In genomic region chr9:62837254-62837911, GRCh38 we compare ENCODE assay signal across 8 cellular contexts.
DNase-seq lines count a peak whose midpoint lies in the region; ATAC-seq, FAIRE-seq and TF ChIP-seq lines count a peak whose summit lies in the region.
"Not testable (repeated sequence)": the region's sequence is repeated elsewhere in the genome, so short reads cannot be mapped to it uniquely, and the experiment has no call there.

No MANE protein-coding gene starts in this region.

- H3K23ac ChIP-seq in trophoblast cell (ENCODE audit: low read length) = not testable (repeated sequence)

- RAD21 ChIA-PET in GM12878 (lab: Charles Lee; ENCODE audit: unreplicated experiment) = interaction anchor here (1.2 kb wide), 1 partner anchor 35 kb away, joined by 4 read pairs; no protein-coding TSS in a partner anchor

- not testable (repeated sequence) for H4K91ac ChIP-seq in trophoblast cell (ENCODE audit: low read depth, low read length)

- SMC1A ChIA-PET in GM12878 (lab: Charles Lee; ENCODE audit: uncharacterized antibody, unreplicated experiment) = not testable (repeated sequence)

- H3K79me2 ChIP-seq in GM12878 (ENCODE audit: control insufficient read depth, insufficient read depth, low read length); trophoblast cell (ENCODE audit: control insufficient read depth, insufficient read depth, low read length, poor library complexity): not testable (repeated sequence)

- not testable (repeated sequence) for H3K14ac ChIP-seq in trophoblast cell (ENCODE audit: low read length)

- not testable (repeated sequence) for TF ChIP-seq RAD21 in GM12878 (IDR thresholded peaks at IDR 0.05; ENCODE audit: insufficient read depth, low read depth, low read length)

- intact Hi-C loops in GM12878 (cut with micrococcal nuclease; ENCODE audit: unreplicated experiment); heart right ventricle (cut with DNase I); thyroid gland (cut with DNase I): not testable (repeated sequence)

- H3K4ac ChIP-seq in trophoblast cell (ENCODE audit: low read depth, low read length) = not testable (repeated sequence)

- not testable (repeated sequence) for H4K12ac ChIP-seq in trophoblast cell (ENCODE audit: low read depth, low read length)

- H2BK12ac ChIP-seq in trophoblast cell (ENCODE audit: low read length) = not testable (repeated sequence)

- H2AK5ac ChIP-seq in trophoblast cell (ENCODE audit: low read length) = not testable (repeated sequence)

- in situ Hi-C loops in G401 (cut with HindIII; ENCODE audit: low sequenced_read_pairs); GM12878 (cut with MboI): not testable (repeated sequence)

- H3K9me3 ChIP-seq in GM12878 (replicated peaks; ENCODE audit: control insufficient read depth, insufficient read depth, low read length); heart right ventricle; trophoblast cell (ENCODE audit: insufficient read depth, low read depth, low read length); thyroid gland: not testable (repeated sequence)

- TF ChIP-seq EP300 in GM12878 (IDR thresholded peaks at IDR 0.05; ENCODE audit: borderline replicate concordance in 1 of 2, control insufficient read depth in 1 of 2, low read depth in 2 of 2, low read length in 2 of 2) = not testable (repeated sequence)

- FAIRE-seq in GM12878 (lab: Jason Lieb, UNC) = not testable (repeated sequence)

- H3K9ac ChIP-seq in GM12878 (ENCODE audit: control insufficient read depth, insufficient read depth, low read length) = peak overlapping the region; percentile 53; the same call in 1 of the 2 replicates
- not testable (repeated sequence) for H3K9ac ChIP-seq in trophoblast cell (ENCODE audit: low read length)

- H3K18ac ChIP-seq in trophoblast cell (ENCODE audit: low read length) = not testable (repeated sequence)

- not testable (repeated sequence) for H2BK120ac ChIP-seq in trophoblast cell (ENCODE audit: insufficient read depth, low read length, poor library complexity)

- not testable (repeated sequence) for BruUV-seq in GM12878 (replicated peaks; lab: Mats Ljungman, UMichigan)

- H3K27ac ChIP-seq in GM12878 (ENCODE audit: control insufficient read depth, insufficient read depth) (peak overlapping the region; percentile 50), heart right ventricle (peak overlapping the region in 8 of 10 donors; percentile 48 to 87 (median 70)), thyroid gland (peak overlapping the region; percentile 53 to 69 (median 64))
- H3K27ac ChIP-seq in trophoblast cell (ENCODE audit: low read depth, low read length) = not testable (repeated sequence)

- H3K36me3 ChIP-seq in GM12878 (ENCODE audit: control insufficient read depth in 2 of 2, insufficient read depth in 2 of 2, low read length in 1 of 2); heart right ventricle; trophoblast cell (ENCODE audit: control insufficient read depth in 1 of 2, insufficient read depth in 2 of 2, low read length in 2 of 2); thyroid gland: not testable (repeated sequence)

- H3K4me1 ChIP-seq in GM12878 (ENCODE audit: control insufficient read depth, insufficient read depth, low read length); trophoblast cell (ENCODE audit: control insufficient read depth in 1 of 2, insufficient read depth in 2 of 2, low read length in 2 of 2); thyroid gland: not testable (repeated sequence)
- peaks cover 0 to 15% (median 8%) of the 10 kb centered on the region in 9 donors for H3K4me1 ChIP-seq in heart right ventricle

- H3K4me3 ChIP-seq in GM12878 = peak overlapping the region; percentile 79
- H3K4me3 ChIP-seq in heart right ventricle = peak overlapping the region; percentile 41 to 68 (median 54)
- not testable (repeated sequence) for H3K4me3 ChIP-seq in trophoblast cell (ENCODE audit: low read depth, low read length)
- peak overlapping the region in 1 of 3 donors; percentile 35 for H3K4me3 ChIP-seq in thyroid gland (replicated peaks in 1 of 3)

- not testable (repeated sequence) for H3K27me3 ChIP-seq in GM12878 (replicated peaks in 1 of 2; ENCODE audit: control insufficient read depth in 2 of 2, insufficient read depth in 2 of 2, low read length in 1 of 2); thyroid gland
- peaks cover 0 to 38% (median 24%) of the 10 kb centered on the region in 7 donors for H3K27me3 ChIP-seq in heart right ventricle
- H3K27me3 ChIP-seq in trophoblast cell (ENCODE audit: insufficient read depth, low read length) = peaks cover 14% of the 10 kb centered on the region

- not testable (repeated sequence) for H3K79me1 ChIP-seq in trophoblast cell (ENCODE audit: low read length)

- H4K8ac ChIP-seq in trophoblast cell (ENCODE audit: low read depth, low read length) = not testable (repeated sequence)

- CTCF ChIA-PET in GM12878 (lab: Yijun Ruan, JAX) = not testable (repeated sequence)

- 7% methylated on average over 47 of the region's 50 CpGs for WGBS in GM12878 (ENCODE audit: insufficient coverage, insufficient replicate concordance, low lambda C conversion rate, missing lambda C conversion rate)
- 2 to 4% methylated on average over 42 to 45 of the region's 50 CpGs for WGBS in heart right ventricle, 2 donors
- WGBS in trophoblast cell (ENCODE audit: extremely low coverage, insufficient coverage, insufficient read length) = no CpG with 5 or more reads among the region's 50 CpGs
- WGBS in thyroid gland, 2 donors = 2% methylated on average over 24 to 31 of the region's 50 CpGs

- H3K4me2 ChIP-seq in GM12878 (ENCODE audit: control insufficient read depth, insufficient read depth) (peak overlapping the region; percentile 36; the same call in 1 of the 2 replicates), trophoblast cell (ENCODE audit: low read length) (peak overlapping the region; percentile 45)

- H2AFZ ChIP-seq in GM12878 (ENCODE audit: control insufficient read depth, low read depth, low read length) = peak overlapping the region; percentile 85
- not testable (repeated sequence) for H2AFZ ChIP-seq in trophoblast cell (ENCODE audit: insufficient read depth, low read length, poor library complexity)

- not testable (repeated sequence) for TF ChIP-seq CTCF in GM12878 (IDR thresholded peaks at IDR 0.05 in 2 of 3, conservative IDR thresholded peaks at IDR 0.05 in 1 of 3; ENCODE audit: control insufficient read depth in 2 of 3, extremely low read depth in 1 of 3, insufficient read depth in 1 of 3, low read depth in 3 of 3, low read length in 3 of 3); heart right ventricle (IDR thresholded peaks at IDR 0.05); thyroid gland (IDR thresholded peaks at IDR 0.05)

- not testable (repeated sequence) for H4K20me1 ChIP-seq in GM12878 (ENCODE audit: control insufficient read depth, insufficient read depth)

- ATAC-seq in GM21619 (IDR thresholded peaks at IDR 0.05; ENCODE audit: unreplicated experiment) (peak; percentile 8), HG03354 (IDR thresholded peaks at IDR 0.05; ENCODE audit: poor library complexity, severe bottlenecking, unreplicated experiment) (peak; percentile 31), GM12878 (peak; percentile 46), heart right ventricle (peak in 5 of 8 donors; percentile 17 to 67 (median 39))

- H2BK5ac ChIP-seq in trophoblast cell (ENCODE audit: low read depth, low read length, poor library complexity) = not testable (repeated sequence)

- POLR2A ChIA-PET in GM12878 (lab: Charles Lee) = not testable (repeated sequence)

- DNase-seq in G401 (ENCODE audit: low spot score) (peak; percentile 37), T-helper 2 cell (peak in 3 of 5 experiments; percentile 3 to 53 (median 23)), heart right ventricle (peak in 1 of 2 donors; percentile 45), trophoblast cell (peak; percentile 14 to 28), thyroid gland (peak; percentile 39 to 51)
- not testable (repeated sequence) for DNase-seq in GM12878 (ENCODE audit: low read depth, low spot score)

- peak; percentile 43 for TF ChIP-seq POLR2A in GM12878 (IDR thresholded peaks at IDR 0.05; ENCODE audit: low read depth, low read length)
- not testable (repeated sequence) for TF ChIP-seq POLR2A in thyroid gland (IDR thresholded peaks at IDR 0.05)

TF ChIP-seq in GM12878, 131 proteins besides CTCF, POLR2A, EP300 and RAD21:
- TF ChIP-seq POLR2AphosphoS5 (IDR thresholded peaks at IDR 0.05; ENCODE audit: low read length) (0 out of 2 replicates have a peak, but pooled peaks have one; percentile 30), HDAC6 (IDR thresholded peaks at IDR 0.05; ENCODE audit: unreplicated experiment) (peak; percentile 67)
